17 cellular contexts compared by ENCODE assay signal in the genomic region with DNA sequence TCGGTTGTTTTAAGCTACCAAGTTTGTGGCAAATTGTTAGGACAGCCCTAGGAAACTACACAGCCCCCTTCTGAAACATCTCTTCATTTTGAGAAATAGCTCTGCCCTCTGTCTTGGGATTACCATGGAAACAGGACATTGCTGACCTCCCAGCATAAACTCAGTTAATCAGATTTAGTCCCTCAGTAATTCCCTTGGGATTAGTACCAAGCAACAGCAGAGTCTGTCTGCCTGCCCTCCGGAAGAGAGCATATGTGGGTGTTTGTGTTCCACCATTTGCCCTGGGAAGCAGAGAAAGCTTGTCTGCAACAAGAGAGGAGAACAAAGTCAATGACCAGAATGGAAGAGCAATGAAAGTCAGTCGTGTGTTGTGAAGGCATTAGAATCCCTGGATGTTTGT. TPM values are rescaled to one million over a fixed set of nuclear protein-coding genes. Genes with fewer than 3 reads are reported as not detected.
"Had no signal": no experiment of that assay in that cellular context is flagged by ENCODE, and none has a peak within 500 bp of the region (broad histone marks: within the 10 kb centered on the region; RNA-seq: fewer than 3 reads in every experiment).

No MANE protein-coding gene starts in this region.

- H3K27ac ChIP-seq: epithelial cell of prostate, esophagus muscularis mucosa, foreskin keratinocyte, neutrophil, right atrium auricular region had no signal

- H3K27me3 ChIP-seq: foreskin keratinocyte, neutrophil, right atrium auricular region had no signal

- H3K9me3 ChIP-seq: esophagus muscularis mucosa, neutrophil, right atrium auricular region had no signal

- DNase-seq: effector memory CD8-positive, alpha-beta T cell; foreskin keratinocyte; head of caudate nucleus; hippocampal formation; kidney glomerular epithelial cell; mammary epithelial cell; posterior cingulate gyrus; small intestine; stimulated activated CD4-positive, alpha-beta T cell treated with anti-CD3 and anti-CD28 coated beads, Interleukin-2, amount 100 ng/mL, for 48 hours; stimulated activated naive CD4-positive, alpha-beta T cell treated with Interleukin-2 at 50 U/mL for 16 hours had no signal

- ATAC-seq: effector memory CD8-positive, alpha-beta T cell; foreskin keratinocyte; left lobe of liver; natural killer cell treated with Interleukin-12 subunit alpha and Interleukin-12 subunit beta and Interleukin-15 and Interleukin-18, amount 100 ng/mL, for 72 hours had no signal

- H3K4me3 ChIP-seq: esophagus muscularis mucosa, right atrium auricular region had no signal

- H3K4me1 ChIP-seq: esophagus muscularis mucosa, foreskin keratinocyte, right atrium auricular region had no signal

- H3K36me3 ChIP-seq: esophagus muscularis mucosa, neutrophil, right atrium auricular region had no signal

RNA-seq across cellular contexts. Expression of gene VAT1L, which starts 39.9 kb away (rescaled TPM):
- total RNA-seq: foreskin keratinocyte, mammary epithelial cell, osteocyte had no signal
- polyA plus RNA-seq: foreskin keratinocyte, mammary epithelial cell had no signal
